In genomic region chr3:45746974-45747622, GRCh38 we compare ENCODE assay signal across 19 cellular contexts. TPM values are rescaled to one million over a fixed set of nuclear protein-coding genes. Genes with fewer than 3 reads are reported as not detected.
DNase-seq lines count a peak whose midpoint lies in the region; ATAC-seq, FAIRE-seq and TF ChIP-seq lines count a peak whose summit lies in the region.
"Had no signal": no experiment of that assay in that cellular context is flagged by ENCODE, and none has a peak within 500 bp of the region (broad histone marks: within the 10 kb centered on the region; RNA-seq: fewer than 3 reads in every experiment).

No MANE protein-coding gene starts in this region.

- peak overlapping the region in 1 of 2 donors; percentile 80 for H3K27ac Mint-ChIP-seq in stimulated activated naive CD8-positive, alpha-beta T cell treated with anti-CD3 and anti-CD28 coated beads, Interleukin-15, amount 100 ng/mL, for 72 hours
- H3K27ac Mint-ChIP-seq: IgD-negative memory B cell had no signal

- FAIRE-seq in K562 (lab: Jason Lieb, UNC) (no peak), HepG2 (lab: Jason Lieb, UNC) (no peak)
- FAIRE-seq: A549, G401.6 had no signal

- TF ChIP-seq RAD21 in K562 (CRISPR knock-in tag; conservative IDR thresholded peaks at IDR 0.05 in 1 of 2, IDR thresholded peaks at IDR 0.05 in 1 of 2) (no peak), HepG2 (CRISPR knock-in tag; IDR thresholded peaks at IDR 0.05) (no peak)

- intact Hi-C loops in Right ventricle myocardium inferior (cut with DNase I) = no loop called here
- intact Hi-C loops in left ventricle myocardium inferior (cut with micrococcal nuclease) = no loop called here
- intact Hi-C loops in K562 (cut with micrococcal nuclease) = no loop called here
- intact Hi-C loops in HepG2 (cut with micrococcal nuclease; ENCODE audit: unreplicated experiment) = no loop called here

- no peaks in the 10 kb centered on the region for H3K9me3 ChIP-seq in left ventricle myocardium inferior (replicated peaks)
- H3K9me3 ChIP-seq in K562 (replicated peaks; ENCODE audit: control insufficient read depth, insufficient read depth, low read depth, low read length) = no peaks in the 10 kb centered on the region
- H3K9me3 ChIP-seq in HepG2 (ENCODE audit: low read length) = no peaks in the 10 kb centered on the region
- H3K9me3 ChIP-seq: A549, SJSA1 had no signal

- no peaks in the 10 kb centered on the region for H3K4me1 Mint-ChIP-seq in stimulated activated naive CD8-positive, alpha-beta T cell treated with anti-CD3 and anti-CD28 coated beads, Interleukin-15, amount 100 ng/mL, for 72 hours

- CTCF ChIA-PET in K562 (lab: Yijun Ruan, JAX; ENCODE audit: low intra/inter-chr PET ratio) = no interaction called here
- CTCF ChIA-PET in HepG2 (lab: Yijun Ruan, JAX; ENCODE audit: low intra/inter-chr PET ratio, low total read pairs) = no interaction called here

- POLR2A ChIA-PET in K562 (lab: Yijun Ruan, JAX) (interaction anchor here (0.5 to 1.0 kb wide), 4 partner anchors 10 to 270 kb away, joined by 3 to 5 read pairs (median 4); no protein-coding TSS in a partner anchor), HepG2 (lab: Yijun Ruan, JAX) (no interaction called here)

- H3K9ac ChIP-seq in K562 (ENCODE audit: insufficient read depth in 1 of 2, low read depth in 2 of 2, low read length in 2 of 2) (no peak overlapping the region), HepG2 (ENCODE audit: insufficient read depth, low read depth, low read length) (no peak overlapping the region)

- in situ Hi-C loops in K562 (cut with MboI) = no loop called here
- in situ Hi-C loops in HepG2 (cut with HindIII; ENCODE audit: extremely low pct_ligation_motif_present, low pct_unique_long_range_greater_than_20kb) = no loop called here

- H3K36me3 ChIP-seq in left ventricle myocardium inferior (peaks cover 55% of the 10 kb centered on the region), K562 (ENCODE audit: control insufficient read depth, insufficient read depth, low read length) (peaks cover 30% of the 10 kb centered on the region), HepG2 (replicated peaks in 1 of 2; ENCODE audit: control insufficient read depth in 1 of 2, insufficient read depth in 2 of 2, low read length in 2 of 2) (peaks cover 4 to 26% of the 10 kb centered on the region in 2 experiments; a peak in 4 of 5 replicates)

- TF ChIP-seq EP300 in K562 (IDR thresholded peaks at IDR 0.05; ENCODE audit: low read length) (no peak), HepG2 (IDR thresholded peaks at IDR 0.05; ENCODE audit: low read depth in 2 of 2, low read length in 2 of 2) (no peak), HepG2 (CRISPR knock-in tag; IDR thresholded peaks at IDR 0.05; ENCODE audit: borderline replicate concordance) (no peak)

- ATAC-seq in Right ventricle myocardium inferior (peak; percentile 16), K562 (no peak; the same call in 2 of the 3 replicates), HepG2 (peak; percentile 23)
- peak; percentile 33 for ATAC-seq in stimulated activated naive CD8-positive, alpha-beta T cell treated with anti-CD3 and anti-CD28 coated beads, Interleukin-15, amount 100 ng/mL, for 72 hours
- ATAC-seq: A549 had no signal

- WGBS in K562 (ENCODE audit: insufficient coverage, low coverage, missing lambda C conversion rate) = 88% methylated on average over 14 of the region's 14 CpGs
- 72% methylated on average over 4 of the region's 14 CpGs for WGBS in HepG2 (ENCODE audit: low lambda C conversion rate)

- no peak overlapping the region for H3K27ac ChIP-seq in left ventricle myocardium inferior (replicated peaks)
- H3K27ac ChIP-seq in K562 (ENCODE audit: extremely low read depth, low read depth, low read length) = no peak overlapping the region
- no peak overlapping the region for H3K27ac ChIP-seq in HepG2 (ENCODE audit: extremely low read length, insufficient read depth, low read length)
- H3K27ac ChIP-seq: A549, SJSA1 had no signal

- H2AFZ ChIP-seq in K562 (ENCODE audit: low read depth, low read length) (no peak overlapping the region), HepG2 (ENCODE audit: low read length) (no peak overlapping the region)

- no peak overlapping the region for H3K4me2 ChIP-seq in K562 (ENCODE audit: insufficient read depth, low read length)
- no peak overlapping the region for H3K4me2 ChIP-seq in HepG2 (ENCODE audit: low read depth, low read length)
- H3K4me2 ChIP-seq: A549 had no signal

- H3K4me1 ChIP-seq in left ventricle myocardium inferior (no peaks in the 10 kb centered on the region), K562 (replicated peaks in 1 of 2; ENCODE audit: control insufficient read depth in 2 of 2, insufficient read depth in 2 of 2, low read length in 2 of 2) (peaks cover 0 to 4% of the 10 kb centered on the region in 2 experiments; a peak in 1 of 5 replicates), HepG2 (ENCODE audit: insufficient read depth, low read length) (peaks cover 13% of the 10 kb centered on the region)
- H3K4me1 ChIP-seq: A549, SJSA1 had no signal

- H3K9me1 ChIP-seq in K562 (ENCODE audit: control insufficient read depth, insufficient read depth, low read length) = no peaks in the 10 kb centered on the region

- no peaks in the 10 kb centered on the region for H3K9me3 Mint-ChIP-seq in stimulated activated naive CD8-positive, alpha-beta T cell treated with anti-CD3 and anti-CD28 coated beads, Interleukin-15, amount 100 ng/mL, for 72 hours

- H3K27me3 Mint-ChIP-seq in stimulated activated naive CD8-positive, alpha-beta T cell treated with anti-CD3 and anti-CD28 coated beads, Interleukin-15, amount 100 ng/mL, for 72 hours = no peaks in the 10 kb centered on the region
- H3K27me3 Mint-ChIP-seq: IgD-negative memory B cell had no signal

- DNase-seq in Right ventricle myocardium inferior (ENCODE audit: missing footprints) (no peak), left ventricle myocardium inferior (no peak), K562 (ENCODE audit: extremely low read depth in 1 of 4, low spot score in 3 of 4) (no peak), HepG2 (ENCODE audit: low spot score) (no peak), SHP77 (lab: John Stamatoyannopoulos, UW) (no peak), GM03348 (ENCODE audit: low spot score) (no peak), CD1c-positive myeloid dendritic cell (ENCODE audit: extremely low spot score) (no peak)
- no peak for DNase-seq in stimulated activated naive CD8-positive, alpha-beta T cell treated with anti-CD3 and anti-CD28 coated beads, Interleukin-15, amount 100 ng/mL, for 72 hours
- DNase-seq: Calu3, DMS79 treated with DMSO at 0.1 percent for 48 hours, H7, NCI-H1436, NCI-H2081, NCI-H524 had no signal

- H3K4me3 Mint-ChIP-seq in stimulated activated naive CD8-positive, alpha-beta T cell treated with anti-CD3 and anti-CD28 coated beads, Interleukin-15, amount 100 ng/mL, for 72 hours = no peak overlapping the region
- H3K4me3 Mint-ChIP-seq: CD14-positive monocyte had no signal

- TF ChIP-seq POLR2A in K562 (conservative IDR thresholded peaks at IDR 0.05) = no peak
- TF ChIP-seq POLR2A in HepG2 (IDR thresholded peaks at IDR 0.05; ENCODE audit: insufficient read depth in 1 of 2, low read depth in 2 of 2, low read length in 2 of 2) = no peak; a peak in 1 of 4 replicates

- no TSS peak for BruUV-seq in K562 (replicated peaks; lab: Mats Ljungman, UMichigan)
- BruUV-seq in HepG2 (replicated peaks; lab: Mats Ljungman, UMichigan) = no TSS peak

- no peaks in the 10 kb centered on the region for H3K79me2 ChIP-seq in K562 (ENCODE audit: control insufficient read depth, insufficient read depth, low read length)
- no peaks in the 10 kb centered on the region for H3K79me2 ChIP-seq in HepG2 (ENCODE audit: insufficient read depth, low read length)

- H3K27me3 ChIP-seq in left ventricle myocardium inferior (ENCODE audit: low read depth) (no peaks in the 10 kb centered on the region), K562 (ENCODE audit: control insufficient read depth in 2 of 2, insufficient read depth in 2 of 2, low read length in 2 of 2) (peaks cover 5 to 6% of the 10 kb centered on the region in 2 experiments; a peak in 3 of 5 replicates), HepG2 (ENCODE audit: control insufficient read depth in 1 of 2, insufficient read depth in 2 of 2, low read length in 2 of 2) (no peaks in the 10 kb centered on the region)
- H3K27me3 ChIP-seq: SJSA1 had no signal

- no peak for TF ChIP-seq CTCF in left ventricle myocardium inferior (IDR thresholded peaks at IDR 0.05; ENCODE audit: borderline replicate concordance)
- TF ChIP-seq CTCF in K562 (IDR thresholded peaks at IDR 0.05 in 2 of 3, conservative IDR thresholded peaks at IDR 0.05 in 1 of 3; ENCODE audit: insufficient read depth in 2 of 3, low read depth in 1 of 3, low read length in 3 of 3) = no peak
- no peak for TF ChIP-seq CTCF in HepG2 (CRISPR knock-in tag; IDR thresholded peaks at IDR 0.05)

- H4K20me1 ChIP-seq in K562 (replicated peaks; ENCODE audit: control insufficient read depth, insufficient read depth, low read length) (no peaks in the 10 kb centered on the region), HepG2 (ENCODE audit: insufficient read depth, low read length) (no peaks in the 10 kb centered on the region)

- no peak overlapping the region for H3K4me3 ChIP-seq in left ventricle myocardium inferior
- no peak overlapping the region for H3K4me3 ChIP-seq in K562
- no peak overlapping the region for H3K4me3 ChIP-seq in HepG2 (replicated peaks in 1 of 3; ENCODE audit: insufficient read depth in 1 of 3, low read depth in 2 of 3, low read length in 3 of 3)
- H3K4me3 ChIP-seq: A549, SJSA1 had no signal

RNA-seq across cellular contexts. Expression of gene SLC6A20, which starts 49.2 kb away (rescaled TPM):
- not detected for total RNA-seq in Right ventricle myocardium inferior
- not detected for total RNA-seq in left ventricle myocardium inferior
- total RNA-seq in K562 (2011; cell fraction: chromatin; rRNA removed; ENCODE audit: low replicate concordance) = not detected in 2 replicates
- total RNA-seq in K562 (2011; cell fraction: nucleolus; rRNA removed) = not detected in 2 replicates
- not detected in 2 replicates for total RNA-seq in K562 (2011; cell fraction: nucleoplasm; rRNA removed)
- total RNA-seq in K562 (2014; rRNA removed) = not detected in 2 replicates
- not detected in 2 replicates for total RNA-seq in K562 (2014; rRNA removed; fragmentation: Illumina TruSeq; extraction: Trizol)
- not detected in 2 replicates for total RNA-seq in K562 (2015; rRNA removed; fragmentation: Illumina TruSeq; extraction: Trizol)
- total RNA-seq in K562 (2021) = not detected in 2 replicates
- polyA plus RNA-seq in K562 (2011; rRNA removed) = not detected in 2 replicates
- polyA plus RNA-seq in K562 (2011; cell fraction: cytosol; rRNA removed) = not detected in 2 replicates
- not detected in 2 replicates for polyA plus RNA-seq in K562 (2011; cell fraction: nucleus; rRNA removed)
- not detected in 2 replicates for polyA plus RNA-seq in K562 (2012)
- not detected in 2 replicates for polyA plus RNA-seq in K562 (2014; fragmentation: Illumina TruSeq; extraction: Trizol)
- polyA plus RNA-seq in K562 (2014; fragmentation: Nextera tagmentation; extraction: Ambion mirVana) = not detected
- not detected in 2 replicates for polyA plus RNA-seq in K562 (2014; rRNA removed)
- 0.03 TPM in 1 of 2 replicates, not detected in the other for polyA minus RNA-seq in K562 (2011; rRNA and poly(A)+ RNA removed)
- polyA minus RNA-seq in K562 (2011; cell fraction: cytosol; rRNA and poly(A)+ RNA removed) = not detected in 2 replicates
- not detected in 2 replicates for polyA minus RNA-seq in K562 (2011; cell fraction: nucleus; rRNA and poly(A)+ RNA removed)
- not detected in 2 replicates for total RNA-seq in HepG2 (2016; rRNA removed; fragmentation: Illumina TruSeq; extraction: Trizol)
- total RNA-seq in HepG2 (2016; cell fraction: cytosol; rRNA removed; fragmentation: Illumina TruSeq; extraction: Trizol; ENCODE audit: low read depth) = not detected in 2 replicates
- total RNA-seq in HepG2 (2016; cell fraction: insoluble cytoplasmic fraction; rRNA removed; fragmentation: Illumina TruSeq; extraction: Trizol) = not detected in 2 replicates
- not detected in 2 replicates for total RNA-seq in HepG2 (2016; cell fraction: membrane; rRNA removed; fragmentation: Illumina TruSeq; extraction: Trizol)
- total RNA-seq in HepG2 (2016; cell fraction: nucleus; rRNA removed; fragmentation: Illumina TruSeq; extraction: Trizol) = not detected in 2 replicates
- 0.04 TPM in 1 of 2 replicates, not detected in the other for polyA plus RNA-seq in HepG2 (2011; rRNA removed)
- not detected in 2 replicates for polyA plus RNA-seq in HepG2 (2011; cell fraction: cytosol; rRNA removed)
- not detected in 2 replicates for polyA plus RNA-seq in HepG2 (2011; cell fraction: nucleus; rRNA removed)
- polyA plus RNA-seq in HepG2 (2012) = not detected in 2 replicates
- not detected in 2 replicates for polyA plus RNA-seq in HepG2 (2016; cell fraction: cytosol; fragmentation: Illumina TruSeq; extraction: Trizol; ENCODE audit: low read depth)
- polyA plus RNA-seq in HepG2 (2016; cell fraction: insoluble cytoplasmic fraction; fragmentation: Illumina TruSeq; extraction: Trizol; ENCODE audit: low read depth) = not detected in 2 replicates
- not detected in 2 replicates for polyA plus RNA-seq in HepG2 (2016; cell fraction: membrane; fragmentation: Illumina TruSeq; extraction: Trizol; ENCODE audit: low read depth)
- not detected in 2 replicates for polyA plus RNA-seq in HepG2 (2016; cell fraction: nucleus; fragmentation: Illumina TruSeq; extraction: Trizol; ENCODE audit: insufficient read depth, low read depth)
- not detected in 2 replicates for polyA minus RNA-seq in HepG2 (2011; rRNA and poly(A)+ RNA removed; ENCODE audit: low replicate concordance)
- not detected in 2 replicates for polyA minus RNA-seq in HepG2 (2011; cell fraction: cytosol; rRNA and poly(A)+ RNA removed)
- not detected in 2 replicates for polyA minus RNA-seq in HepG2 (2011; cell fraction: nucleus; rRNA and poly(A)+ RNA removed)
- polyA plus RNA-seq: A549, CD14-positive monocyte had no signal

RNA-seq across cellular contexts. Expression of gene SACM1L, which starts 57.9 kb away (rescaled TPM):
- 26.3 TPM for total RNA-seq in Right ventricle myocardium inferior
- 20.9 TPM for total RNA-seq in left ventricle myocardium inferior
- total RNA-seq in K562 (2011; cell fraction: chromatin; rRNA removed; ENCODE audit: low replicate concordance) = 66.1 and 180 TPM in 2 replicates
- 30.4 and 44.0 TPM in 2 replicates for total RNA-seq in K562 (2011; cell fraction: nucleolus; rRNA removed)
- 88.9 and 111 TPM in 2 replicates for total RNA-seq in K562 (2011; cell fraction: nucleoplasm; rRNA removed)
- total RNA-seq in K562 (2014; rRNA removed) = 25.7 and 29.6 TPM in 2 replicates
- 37.4 and 41.8 TPM in 2 replicates for total RNA-seq in K562 (2014; rRNA removed; fragmentation: Illumina TruSeq; extraction: Trizol)
- 32.8 and 39.3 TPM in 2 replicates for total RNA-seq in K562 (2015; rRNA removed; fragmentation: Illumina TruSeq; extraction: Trizol)
- total RNA-seq in K562 (2021) = 51.2 and 52.7 TPM in 2 replicates
- 56.6 and 67.2 TPM in 2 replicates for polyA plus RNA-seq in K562 (2011; rRNA removed)
- 7.9 and 21.0 TPM in 2 replicates for polyA plus RNA-seq in K562 (2011; cell fraction: cytosol; rRNA removed)
- polyA plus RNA-seq in K562 (2011; cell fraction: nucleus; rRNA removed) = 48.2 and 64.0 TPM in 2 replicates
- 38.5 and 66.8 TPM in 2 replicates for polyA plus RNA-seq in K562 (2012)
- 45.3 and 50.4 TPM in 2 replicates for polyA plus RNA-seq in K562 (2014; fragmentation: Illumina TruSeq; extraction: Trizol)
- 10 to 100 TPM; 33.0 to 50.4 TPM for polyA plus RNA-seq in K562 (2014; fragmentation: Nextera tagmentation; extraction: Ambion mirVana)
- 40.3 and 43.5 TPM in 2 replicates for polyA plus RNA-seq in K562 (2014; rRNA removed)
- 66.2 and 77.8 TPM in 2 replicates for polyA minus RNA-seq in K562 (2011; rRNA and poly(A)+ RNA removed)
- 36.9 and 46.6 TPM in 2 replicates for polyA minus RNA-seq in K562 (2011; cell fraction: cytosol; rRNA and poly(A)+ RNA removed)
- 47.9 and 88.0 TPM in 2 replicates for polyA minus RNA-seq in K562 (2011; cell fraction: nucleus; rRNA and poly(A)+ RNA removed)
- total RNA-seq in HepG2 (2016; rRNA removed; fragmentation: Illumina TruSeq; extraction: Trizol) = 27.8 and 37.4 TPM in 2 replicates
- 4.8 and 5.9 TPM in 2 replicates for total RNA-seq in HepG2 (2016; cell fraction: cytosol; rRNA removed; fragmentation: Illumina TruSeq; extraction: Trizol; ENCODE audit: low read depth)
- 27.1 and 39.1 TPM in 2 replicates for total RNA-seq in HepG2 (2016; cell fraction: insoluble cytoplasmic fraction; rRNA removed; fragmentation: Illumina TruSeq; extraction: Trizol)
- 9.6 and 11.6 TPM in 2 replicates for total RNA-seq in HepG2 (2016; cell fraction: membrane; rRNA removed; fragmentation: Illumina TruSeq; extraction: Trizol)
- 42.5 and 44.3 TPM in 2 replicates for total RNA-seq in HepG2 (2016; cell fraction: nucleus; rRNA removed; fragmentation: Illumina TruSeq; extraction: Trizol)
- polyA plus RNA-seq in HepG2 (2011; rRNA removed) = 12.0 and 15.1 TPM in 2 replicates
- 3.8 and 6.6 TPM in 2 replicates for polyA plus RNA-seq in HepG2 (2011; cell fraction: cytosol; rRNA removed)
- 12.4 and 14.3 TPM in 2 replicates for polyA plus RNA-seq in HepG2 (2011; cell fraction: nucleus; rRNA removed)
- 16.5 and 20.6 TPM in 2 replicates for polyA plus RNA-seq in HepG2 (2012)
- polyA plus RNA-seq in HepG2 (2016; cell fraction: cytosol; fragmentation: Illumina TruSeq; extraction: Trizol; ENCODE audit: low read depth) = 1.5 and 1.7 TPM in 2 replicates
- polyA plus RNA-seq in HepG2 (2016; cell fraction: insoluble cytoplasmic fraction; fragmentation: Illumina TruSeq; extraction: Trizol; ENCODE audit: low read depth) = 32.9 and 37.8 TPM in 2 replicates
- polyA plus RNA-seq in HepG2 (2016; cell fraction: membrane; fragmentation: Illumina TruSeq; extraction: Trizol; ENCODE audit: low read depth) = 4.5 and 5.1 TPM in 2 replicates
- polyA plus RNA-seq in HepG2 (2016; cell fraction: nucleus; fragmentation: Illumina TruSeq; extraction: Trizol; ENCODE audit: insufficient read depth, low read depth) = 52.6 and 65.8 TPM in 2 replicates
- 11.2 and 34.4 TPM in 2 replicates for polyA minus RNA-seq in HepG2 (2011; rRNA and poly(A)+ RNA removed; ENCODE audit: low replicate concordance)
- polyA minus RNA-seq in HepG2 (2011; cell fraction: cytosol; rRNA and poly(A)+ RNA removed) = 13.3 and 19.4 TPM in 2 replicates
- polyA minus RNA-seq in HepG2 (2011; cell fraction: nucleus; rRNA and poly(A)+ RNA removed) = 57.6 and 62.6 TPM in 2 replicates
